ENCODE assay signal across 9 cellular contexts in the genomic region with DNA sequence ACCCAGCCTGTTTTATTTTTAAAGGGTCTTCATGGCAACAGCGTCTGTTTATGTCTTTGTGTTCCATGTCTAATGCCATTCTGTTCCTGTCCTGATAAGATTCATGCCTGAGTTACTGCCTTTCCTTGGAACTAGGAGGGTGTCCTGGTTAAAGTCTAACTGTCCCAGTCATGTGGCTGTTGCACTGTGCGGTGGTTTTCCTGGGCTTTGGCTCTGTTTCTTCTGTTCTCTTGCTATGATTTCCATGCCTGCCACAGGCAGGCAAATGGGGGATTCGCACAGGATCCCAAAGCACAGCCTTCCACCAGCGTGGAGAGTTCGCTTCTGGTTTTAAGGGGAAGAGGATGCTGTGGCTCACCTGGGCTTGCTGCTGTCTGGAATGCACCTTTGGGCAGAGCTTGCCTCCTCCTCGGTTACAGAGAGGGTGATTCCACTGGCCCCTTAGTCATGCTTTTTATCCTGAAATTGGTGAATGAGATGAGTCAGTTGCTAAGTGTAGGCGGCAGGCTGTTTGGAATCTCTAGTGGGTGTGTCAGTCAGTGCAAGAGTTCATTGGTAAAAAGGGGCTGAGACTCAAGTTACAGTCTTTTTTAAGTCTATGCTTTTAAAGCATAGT.
A peak's percentile ranks its signal among the peaks of the same experiment; 100 is the strongest.
DNase-seq lines count a peak whose midpoint lies in the region; ATAC-seq lines count a peak whose summit lies in the region.
"Had no signal": no experiment of that assay in that cellular context is flagged by ENCODE, and none has a peak within 500 bp of the region (broad histone marks: within the 10 kb centered on the region; RNA-seq: fewer than 3 reads in every experiment).

No MANE protein-coding gene starts in this region.

- CTCF ChIA-PET in activated CD8-positive, alpha-beta memory T cell treated with anti-CD3 and anti-CD28 coated beads, Interleukin-2, amount 10 ng/mL, durations not matched to agents 7 days and 5 days (lab: Charles Lee) = interaction anchor here (1.5 to 7.3 kb wide), 2 partner anchors 12 to 21 kb away, joined by 3 to 57 read pairs; no protein-coding TSS in a partner anchor

- peak overlapping the region; percentile 49 for H3K27ac Mint-ChIP-seq in activated T-helper 1 cell treated with anti-CD3 and anti-CD28 coated beads, Interleukin-12 subunit alpha, Interleukin-12 subunit beta, Interleukin-2, Interleukin-4 antibody, amounts not matched to agents 30 ng/mL and 10 ng/mL and 1 ng/mL, durations not matched to agents 14 hours and 24 hours and 36 hours
- H3K27ac Mint-ChIP-seq in activated CD8-positive, alpha-beta memory T cell treated with anti-CD3 and anti-CD28 coated beads, Interleukin-2, amount 10 ng/mL, durations not matched to agents 7 days and 5 days = no peak overlapping the region
- H3K27ac Mint-ChIP-seq: activated naive CD4-positive, alpha-beta T cell treated with anti-CD3 and anti-CD28 coated beads, Interleukin-2, amount 50 U/mL, for 24 hours had no signal

- H3K36me3 Mint-ChIP-seq in activated T-helper 1 cell treated with anti-CD3 and anti-CD28 coated beads, Interleukin-12 subunit alpha, Interleukin-12 subunit beta, Interleukin-2, Interleukin-4 antibody, amounts not matched to agents 30 ng/mL and 10 ng/mL and 1 ng/mL, durations not matched to agents 14 hours and 24 hours and 36 hours (ENCODE audit: low read depth) = peaks cover 10% of the 10 kb centered on the region
- peaks cover 6% of the 10 kb centered on the region for H3K36me3 Mint-ChIP-seq in activated CD8-positive, alpha-beta memory T cell treated with anti-CD3 and anti-CD28 coated beads, Interleukin-2, amount 10 ng/mL, durations not matched to agents 7 days and 5 days

- H3K4me3 ChIP-seq in skeletal muscle cell (ENCODE audit: low read depth, low read length) = no peak overlapping the region

- no peaks in the 10 kb centered on the region for H3K27me3 Mint-ChIP-seq in activated T-helper 1 cell treated with anti-CD3 and anti-CD28 coated beads, Interleukin-12 subunit alpha, Interleukin-12 subunit beta, Interleukin-2, Interleukin-4 antibody, amounts not matched to agents 30 ng/mL and 10 ng/mL and 1 ng/mL, durations not matched to agents 14 hours and 24 hours and 36 hours (ENCODE audit: insufficient read depth)
- H3K27me3 Mint-ChIP-seq in activated CD8-positive, alpha-beta memory T cell treated with anti-CD3 and anti-CD28 coated beads, Interleukin-2, amount 10 ng/mL, durations not matched to agents 7 days and 5 days = no peaks in the 10 kb centered on the region
- H3K27me3 Mint-ChIP-seq: activated naive CD4-positive, alpha-beta T cell treated with anti-CD3 and anti-CD28 coated beads, Interleukin-2, amount 50 U/mL, for 24 hours had no signal

- no peaks in the 10 kb centered on the region for H3K9me3 Mint-ChIP-seq in activated T-helper 1 cell treated with anti-CD3 and anti-CD28 coated beads, Interleukin-12 subunit alpha, Interleukin-12 subunit beta, Interleukin-2, Interleukin-4 antibody, amounts not matched to agents 30 ng/mL and 10 ng/mL and 1 ng/mL, durations not matched to agents 14 hours and 24 hours and 36 hours
- H3K9me3 Mint-ChIP-seq in activated CD8-positive, alpha-beta memory T cell treated with anti-CD3 and anti-CD28 coated beads, Interleukin-2, amount 10 ng/mL, durations not matched to agents 7 days and 5 days (ENCODE audit: low read depth) = no peaks in the 10 kb centered on the region
- H3K9me3 Mint-ChIP-seq: activated naive CD4-positive, alpha-beta T cell treated with anti-CD3 and anti-CD28 coated beads, Interleukin-2, amount 50 U/mL, for 24 hours had no signal

- intact Hi-C loops in activated T-helper 1 cell treated with anti-CD3 and anti-CD28 coated beads, Interleukin-12 subunit alpha, Interleukin-12 subunit beta, Interleukin-2, Interleukin-4 antibody, amounts not matched to agents 30 ng/mL and 10 ng/mL and 1 ng/mL, durations not matched to agents 14 hours and 24 hours and 36 hours (cut with micrococcal nuclease) = loop anchor here (5.0 kb wide), 1 partner anchor 167 kb away; no protein-coding TSS in a partner anchor
- intact Hi-C loops in left cardiac atrium (cut with DNase I) = no loop called here

- ATAC-seq in left cardiac atrium = peak; percentile 75 to 97
- ATAC-seq in HG02759 (IDR thresholded peaks at IDR 0.05; ENCODE audit: unreplicated experiment) = no peak
- ATAC-seq in activated CD8-positive, alpha-beta memory T cell treated with anti-CD3 and anti-CD28 coated beads, Interleukin-2, amount 10 ng/mL, durations not matched to agents 7 days and 5 days = no peak

- DNase-seq in 8988T (peak; percentile 54), HCEC 1CT (peak; percentile 87), left cardiac atrium (peak; percentile 45), skeletal muscle cell (ENCODE audit: low read depth) (peak; percentile 74), MV-4-11 (lab: John Stamatoyannopoulos, UW) (no peak)
- DNase-seq in activated T-helper 1 cell treated with anti-CD3 and anti-CD28 coated beads, Interleukin-12 subunit alpha, Interleukin-12 subunit beta, Interleukin-2, Interleukin-4 antibody, amounts not matched to agents 30 ng/mL and 10 ng/mL and 1 ng/mL, durations not matched to agents 14 hours and 24 hours and 36 hours (ENCODE audit: low spot score) = no peak
- DNase-seq in activated CD8-positive, alpha-beta memory T cell treated with anti-CD3 and anti-CD28 coated beads, Interleukin-2, amount 10 ng/mL, durations not matched to agents 7 days and 5 days = no peak

- H3K4me3 Mint-ChIP-seq in activated T-helper 1 cell treated with anti-CD3 and anti-CD28 coated beads, Interleukin-12 subunit alpha, Interleukin-12 subunit beta, Interleukin-2, Interleukin-4 antibody, amounts not matched to agents 30 ng/mL and 10 ng/mL and 1 ng/mL, durations not matched to agents 14 hours and 24 hours and 36 hours = no peak overlapping the region
- no peak overlapping the region for H3K4me3 Mint-ChIP-seq in activated CD8-positive, alpha-beta memory T cell treated with anti-CD3 and anti-CD28 coated beads, Interleukin-2, amount 10 ng/mL, durations not matched to agents 7 days and 5 days
- H3K4me3 Mint-ChIP-seq: activated naive CD4-positive, alpha-beta T cell treated with anti-CD3 and anti-CD28 coated beads, Interleukin-2, amount 50 U/mL, for 24 hours had no signal

- H3K4me1 Mint-ChIP-seq in activated T-helper 1 cell treated with anti-CD3 and anti-CD28 coated beads, Interleukin-12 subunit alpha, Interleukin-12 subunit beta, Interleukin-2, Interleukin-4 antibody, amounts not matched to agents 30 ng/mL and 10 ng/mL and 1 ng/mL, durations not matched to agents 14 hours and 24 hours and 36 hours (ENCODE audit: low read depth) = peaks cover 9% of the 10 kb centered on the region
- H3K4me1 Mint-ChIP-seq in activated CD8-positive, alpha-beta memory T cell treated with anti-CD3 and anti-CD28 coated beads, Interleukin-2, amount 10 ng/mL, durations not matched to agents 7 days and 5 days = peaks cover 8% of the 10 kb centered on the region

Comparison
In these comparisons a context has a peak if more than half of its experiments do, and no peak if none do; other contexts are left out.
1. DNase-seq: peak in 8988T (single experiment), HCEC 1CT (single experiment), left cardiac atrium (single experiment) and skeletal muscle cell (single experiment); none in activated T-helper 1 cell treated with anti-CD3 and anti-CD28 coated beads, Interleukin-12 subunit alpha, Interleukin-12 subunit beta, Interleukin-2, Interleukin-4 antibody, amounts not matched to agents 30 ng/mL and 10 ng/mL and 1 ng/mL, durations not matched to agents 14 hours and 24 hours and 36 hours (single experiment), activated CD8-positive, alpha-beta memory T cell treated with anti-CD3 and anti-CD28 coated beads, Interleukin-2, amount 10 ng/mL, durations not matched to agents 7 days and 5 days (single experiment) and MV-4-11 (single experiment).
2. ATAC-seq: peak in left cardiac atrium (2 of 2); none in HG02759 (single experiment) and activated CD8-positive, alpha-beta memory T cell treated with anti-CD3 and anti-CD28 coated beads, Interleukin-2, amount 10 ng/mL, durations not matched to agents 7 days and 5 days (single experiment).